Comparison of ENCODE assay signal across 1 cellular context in genomic region chr19:40768936-40769335, GRCh38.
TF ChIP-seq lines count a peak whose summit lies in the region.

No MANE protein-coding gene starts in this region.

TF ChIP-seq in GM23338, 12 proteins besides CTCF, POLR2A, EP300 and RAD21:
- TF ChIP-seq EZH2 (IDR thresholded peaks at IDR 0.05; ENCODE audit: low read depth, unreplicated experiment) (no peak), ZNF331 (CRISPR knock-in tag; IDR thresholded peaks at IDR 0.05; ENCODE audit: low read depth) (no peak), ZNF462 (CRISPR knock-in tag; IDR thresholded peaks at IDR 0.05) (no peak), ZNF114 (CRISPR knock-in tag; IDR thresholded peaks at IDR 0.05) (no peak), STAT1 (IDR thresholded peaks at IDR 0.05; ENCODE audit: unreplicated experiment) (no peak), POLR2AphosphoS5 (IDR thresholded peaks at IDR 0.05; ENCODE audit: low read depth) (no peak), CREB1 (CRISPR knock-in tag; IDR thresholded peaks at IDR 0.05; ENCODE audit: low read depth) (no peak), NANOG (IDR thresholded peaks at IDR 0.05; ENCODE audit: borderline replicate concordance) (no peak), ETS1 (IDR thresholded peaks at IDR 0.05) (no peak)
